15 cellular contexts compared by ENCODE assay signal in the genomic region with DNA sequence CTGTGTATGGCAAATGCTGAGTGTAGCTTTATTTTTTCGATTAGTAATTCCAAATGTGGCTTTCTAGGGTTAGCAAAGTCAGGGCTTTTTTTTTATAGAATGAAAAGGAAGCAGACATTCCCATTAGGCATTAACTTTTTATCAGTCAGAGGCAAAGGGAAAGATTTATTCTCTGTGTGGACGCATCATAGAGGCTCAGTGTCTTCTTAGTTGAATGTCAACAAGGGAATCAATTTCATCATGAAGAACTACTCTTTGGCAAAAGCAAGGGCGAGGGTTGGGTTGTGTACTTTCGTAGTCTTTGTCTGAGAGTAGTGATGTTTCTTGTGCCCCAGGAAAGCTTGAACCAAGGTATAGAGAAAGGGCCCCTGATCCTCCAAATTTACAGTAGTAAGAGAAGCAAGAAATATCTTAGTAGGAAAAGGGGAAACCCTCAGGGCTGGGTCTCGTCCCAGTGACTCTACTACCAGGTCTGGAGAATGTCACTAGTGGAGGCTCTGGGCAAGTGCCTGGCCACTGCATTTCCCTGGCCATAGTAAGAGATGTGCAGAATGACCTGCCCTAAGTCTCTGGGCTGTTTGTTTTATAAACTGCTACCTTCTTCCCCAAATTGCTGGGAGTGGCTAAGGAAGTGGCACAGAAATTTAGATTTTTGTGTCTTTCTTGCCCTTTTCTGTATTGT. TPM values are rescaled to one million over a fixed set of nuclear protein-coding genes. Genes with fewer than 3 reads are reported as not detected.
DNase-seq lines count a peak whose midpoint lies in the region; ATAC-seq, FAIRE-seq and TF ChIP-seq lines count a peak whose summit lies in the region.
"Had no signal": no experiment of that assay in that cellular context is flagged by ENCODE, and none has a peak within 500 bp of the region (broad histone marks: within the 10 kb centered on the region; RNA-seq: fewer than 3 reads in every experiment).

No MANE protein-coding gene starts in this region.

- H3K4me1 ChIP-seq in ACC112 (ENCODE audit: control insufficient read depth, insufficient read depth, low read length, unreplicated experiment) = peaks cover 54% of the 10 kb centered on the region
- peaks cover 52% of the 10 kb centered on the region for H3K4me1 ChIP-seq in astrocyte (ENCODE audit: insufficient read depth, low read length)
- H3K4me1 ChIP-seq in left lung = peaks cover 68 to 81% of the 10 kb centered on the region in 2 donors
- peaks cover 72 to 76% of the 10 kb centered on the region in 2 donors for H3K4me1 ChIP-seq in gastrocnemius medialis

- H3K36me3 Mint-ChIP-seq in astrocyte (ENCODE audit: low read depth, unreplicated experiment) = peaks cover 3% of the 10 kb centered on the region

- H3K9me3 ChIP-seq in astrocyte (ENCODE audit: insufficient read depth, low read depth, low read length) = no peaks in the 10 kb centered on the region
- H3K9me3 ChIP-seq in left lung = no peaks in the 10 kb centered on the region
- no peaks in the 10 kb centered on the region for H3K9me3 ChIP-seq in gastrocnemius medialis
- H3K9me3 ChIP-seq: pancreas, tibial nerve had no signal

- TF ChIP-seq POLR2A in gastrocnemius medialis (IDR thresholded peaks at IDR 0.05) = no peak

- no peak overlapping the region for H2AFZ ChIP-seq in ACC112 (ENCODE audit: low read length, unreplicated experiment)
- no peak overlapping the region for H2AFZ ChIP-seq in astrocyte (ENCODE audit: low read depth, low read length)

- intact Hi-C loops in left lung (cut with DNase I) = no loop called here
- intact Hi-C loops in gastrocnemius medialis (cut with DNase I; ENCODE audit: low total_unique reads) = no loop called here

- H4K20me1 ChIP-seq in astrocyte (ENCODE audit: insufficient read depth, low read length) = peaks cover 28% of the 10 kb centered on the region

- peaks cover 86% of the 10 kb centered on the region for H3K4me1 Mint-ChIP-seq in astrocyte (ENCODE audit: low read depth, unreplicated experiment)

- in situ Hi-C loops in gastrocnemius medialis (cut with MboI; ENCODE audit: low sequenced_read_pairs in 4 of 4) = no loop called here

- H3K9ac ChIP-seq in astrocyte (ENCODE audit: low read length) = peak overlapping the region; percentile 42

- H3K4me2 ChIP-seq in astrocyte (ENCODE audit: low read length) = peak overlapping the region; percentile 56

- H3K27me3 ChIP-seq in ACC112 (ENCODE audit: insufficient read depth, low read length) = no peaks in the 10 kb centered on the region
- no peaks in the 10 kb centered on the region for H3K27me3 ChIP-seq in astrocyte (ENCODE audit: insufficient read depth, low read length)
- no peaks in the 10 kb centered on the region for H3K27me3 ChIP-seq in left lung
- no peaks in the 10 kb centered on the region for H3K27me3 ChIP-seq in gastrocnemius medialis
- H3K27me3 ChIP-seq: pancreas had no signal

- H3K4me3 Mint-ChIP-seq in astrocyte (ENCODE audit: unreplicated experiment) = peak overlapping the region; percentile 27
- H3K4me3 Mint-ChIP-seq: T-helper 2 cell treated with Interferon-gamma antibody and Interleukin-4, amounts not matched to agents 5 μg/mL and 100 μg/mL, for 36 hours had no signal

- H3K27me3 Mint-ChIP-seq in astrocyte (ENCODE audit: low read depth, unreplicated experiment) = no peaks in the 10 kb centered on the region

- H3K36me3 ChIP-seq in ACC112 (ENCODE audit: insufficient read depth, low read length) = no peaks in the 10 kb centered on the region
- no peaks in the 10 kb centered on the region for H3K36me3 ChIP-seq in astrocyte (ENCODE audit: insufficient read depth, low read length)
- H3K36me3 ChIP-seq in left lung = no peaks in the 10 kb centered on the region
- no peaks in the 10 kb centered on the region for H3K36me3 ChIP-seq in gastrocnemius medialis
- H3K36me3 ChIP-seq: pancreas, tibial nerve had no signal

- FAIRE-seq in astrocyte (lab: Jason Lieb, UNC) = no peak
- FAIRE-seq: pancreas had no signal

- TF ChIP-seq CTCF in astrocyte (IDR thresholded peaks at IDR 0.05; ENCODE audit: insufficient read depth, low read depth, low read length) = no peak
- TF ChIP-seq CTCF in left lung (IDR thresholded peaks at IDR 0.05) = no peak
- no peak for TF ChIP-seq CTCF in gastrocnemius medialis (IDR thresholded peaks at IDR 0.05 in 4 of 5, conservative IDR thresholded peaks at IDR 0.05 in 1 of 5)

- ATAC-seq in left lung (no peak), gastrocnemius medialis (peak; percentile 69 to 74), HG02884 (IDR thresholded peaks at IDR 0.05; ENCODE audit: unreplicated experiment) (no peak), GM18502 (IDR thresholded peaks at IDR 0.05; ENCODE audit: poor library complexity, unreplicated experiment) (no peak)

- H3K27ac ChIP-seq in ACC112 (ENCODE audit: low read depth, low read length) (peak overlapping the region; percentile 54; the same call in 1 of the 2 replicates), astrocyte (ENCODE audit: low read depth, low read length) (peak overlapping the region; percentile 14), left lung (peak overlapping the region; percentile 39 to 80), gastrocnemius medialis (peak overlapping the region; percentile 63 to 75 (median 69))

- DNase-seq in astrocyte (ENCODE audit: low read depth) (no peak), left lung (no peak), gastrocnemius medialis (no peak), hypothalamus (lab: John Stamatoyannopoulos, UW) (no peak)
- DNase-seq in central memory CD4-positive, alpha-beta T cell = no peak
- DNase-seq: activated CD4-positive, alpha-beta T cell treated with anti-CD3 and anti-CD28 coated beads, Interleukin-2, amount 50 U/mL, for 48 hours; activated gamma-delta T cell treated with Interleukin-2 at 50 U/mL for 16 hours; cerebellar nuclear complex; DMS153; pancreas had no signal

- H3K27ac Mint-ChIP-seq in astrocyte (ENCODE audit: unreplicated experiment) = peak overlapping the region; percentile 86
- H3K27ac Mint-ChIP-seq: T-helper 2 cell treated with Interferon-gamma antibody and Interleukin-4, amounts not matched to agents 5 μg/mL and 100 μg/mL, for 36 hours had no signal

- no peaks in the 10 kb centered on the region for H3K9me3 Mint-ChIP-seq in astrocyte (ENCODE audit: unreplicated experiment)
- H3K9me3 Mint-ChIP-seq: T-helper 2 cell treated with Interferon-gamma antibody and Interleukin-4, amounts not matched to agents 5 μg/mL and 100 μg/mL, for 36 hours had no signal

- H3K4me3 ChIP-seq in ACC112 (ENCODE audit: low read depth, low read length) (peak overlapping the region; percentile 41; the same call in 1 of the 2 replicates), astrocyte (ENCODE audit: insufficient read depth, low read depth, low read length) (no peak overlapping the region), left lung (no peak overlapping the region), gastrocnemius medialis (no peak overlapping the region)
- H3K4me3 ChIP-seq: pancreas, tibial nerve had no signal

- H3K79me2 ChIP-seq in ACC112 (ENCODE audit: control insufficient read depth, insufficient read depth, low read length, unreplicated experiment) (peaks cover 72% of the 10 kb centered on the region), astrocyte (ENCODE audit: insufficient read depth, low read length) (peaks cover 86% of the 10 kb centered on the region)

RNA-seq across cellular contexts. Expression of a gene that starts 30.0 kb away (rescaled TPM):
- total RNA-seq in astrocyte (592 and 694 TPM in 2 replicates), left lung (100 to 1,000 TPM; 358 to 385 TPM), gastrocnemius medialis (100 to 1,000 TPM in 2 of 4 donors, 10 to 100 TPM in 2; 78.7 to 139 (median 113) TPM)

Comparison
In these comparisons a context has a peak if more than half of its experiments do, and no peak if none do; other contexts are left out.
1. H3K27ac ChIP-seq: peak in every context shown above with its lines; median percentile 69 in gastrocnemius medialis; 60 in left lung; 54 in ACC112; 14 in astrocyte.
2. ATAC-seq: peak in gastrocnemius medialis (2 of 2); none in left lung (single experiment), HG02884 (single experiment) and GM18502 (single experiment).